Comparison of ENCODE assay signal across 11 cellular contexts in the genomic region with DNA sequence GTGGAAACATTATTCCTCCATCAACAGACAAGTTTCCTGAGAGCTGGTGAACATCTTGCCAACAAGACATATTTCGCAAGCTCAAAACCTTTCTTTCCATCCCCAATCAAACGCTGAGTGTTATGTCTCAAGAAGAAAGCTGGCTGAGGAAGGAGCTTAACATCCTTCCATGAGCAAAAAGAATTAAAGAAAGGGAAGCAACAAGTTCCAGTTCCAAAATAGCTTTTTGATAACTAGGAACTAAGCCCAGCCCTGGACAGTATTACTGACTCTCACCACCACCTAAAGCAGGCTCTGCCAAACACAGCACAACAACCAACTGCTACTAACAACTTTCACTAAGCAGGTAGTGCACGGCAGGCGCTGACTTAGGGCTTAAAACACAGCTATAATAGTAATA. TPM values are rescaled to one million over a fixed set of nuclear protein-coding genes. Genes with fewer than 3 reads are reported as not detected.
DNase-seq lines count a peak whose midpoint lies in the region; ATAC-seq and TF ChIP-seq lines count a peak whose summit lies in the region.
"Had no signal": no experiment of that assay in that cellular context is flagged by ENCODE, and none has a peak within 500 bp of the region (broad histone marks: within the 10 kb centered on the region; RNA-seq: fewer than 3 reads in every experiment).

No MANE protein-coding gene starts in this region.

- H3K4me3 ChIP-seq in ascending aorta: peak overlapping the region in 1 of 2 donors; percentile 35
- no peak overlapping the region for H3K4me3 ChIP-seq in liver (ENCODE audit: low read depth in 1 of 3, low read length in 3 of 3)
- H3K4me3 ChIP-seq in suprapubic skin: no peak overlapping the region
- H3K4me3 ChIP-seq in neuronal stem cell (ENCODE audit: low read length in 2 of 2): no peak overlapping the region

- no peak overlapping the region for H2AK5ac ChIP-seq in neuronal stem cell (ENCODE audit: low read depth, low read length)

- peak overlapping the region; percentile 84 to 91 for H3K27ac ChIP-seq in ascending aorta
- H3K27ac ChIP-seq in liver (ENCODE audit: low read depth in 1 of 2, low read length in 2 of 2): peak overlapping the region; percentile 16 to 84
- peak overlapping the region; percentile 89 for H3K27ac ChIP-seq in suprapubic skin
- no peak overlapping the region for H3K27ac ChIP-seq in neuronal stem cell (replicated peaks; ENCODE audit: low read length)

- CTCF ChIA-PET in GM10248 (lab: Yijun Ruan, JAX): interaction anchor here (0.7 to 1.0 kb wide), 3 partner anchors 12 to 19 kb away, joined by 3 to 4 read pairs (median 4); no protein-coding TSS in a partner anchor

- H2BK15ac ChIP-seq in neuronal stem cell (ENCODE audit: low read length): no peak overlapping the region

- TF ChIP-seq CTCF in ascending aorta (IDR thresholded peaks at IDR 0.05) (no peak), liver (IDR thresholded peaks at IDR 0.05; ENCODE audit: low read depth, low read length, missing input control) (no peak), suprapubic skin (IDR thresholded peaks at IDR 0.05) (no peak), GM10248 (IDR thresholded peaks at IDR 0.05; ENCODE audit: control extremely low read depth, extremely low read depth, low read depth, missing control alignments) (no peak)

- H3K4me2 ChIP-seq in neuronal stem cell (ENCODE audit: insufficient read depth, low read length, poor library complexity, severe bottlenecking): no peak overlapping the region

- no peak overlapping the region for H2AFZ ChIP-seq in neuronal stem cell (ENCODE audit: low read length)

- no peak overlapping the region for H3K18ac ChIP-seq in neuronal stem cell (ENCODE audit: low read length)

- intact Hi-C loops in ascending aorta (cut with DNase I): no loop called here

- 65% methylated on average over 4 of the region's 4 CpGs for WGBS in liver
- 16% methylated on average over 4 of the region's 4 CpGs for WGBS in suprapubic skin
- WGBS in neuronal stem cell (ENCODE audit: extremely low coverage in 2 of 2, insufficient read length in 2 of 2, insufficient replicate concordance in 1 of 2), 2 donors: no CpG with 5 or more reads among the region's 4 CpGs

- H3K4me1 ChIP-seq in ascending aorta (peaks cover 44 to 80% of the 10 kb centered on the region in 2 donors), liver (ENCODE audit: control insufficient read depth in 4 of 4, insufficient read depth in 4 of 4, low read length in 3 of 4) (peaks cover 11 to 64% (median 50%) of the 10 kb centered on the region in 4 donors), suprapubic skin (peaks cover 83% of the 10 kb centered on the region), neuronal stem cell (ENCODE audit: control insufficient read depth in 2 of 2, insufficient read depth in 1 of 2, low read depth in 1 of 2, low read length in 2 of 2) (peaks cover 0 to 9% of the 10 kb centered on the region in 2 donors)

- H2BK5ac ChIP-seq in neuronal stem cell (ENCODE audit: low read length): no peak overlapping the region

- H2BK12ac ChIP-seq in neuronal stem cell (ENCODE audit: low read length): no peak overlapping the region

- TF ChIP-seq EP300 in suprapubic skin (IDR thresholded peaks at IDR 0.05): no peak

- H3K79me1 ChIP-seq in neuronal stem cell (ENCODE audit: low read depth, low read length): peaks cover 10% of the 10 kb centered on the region

- H3K14ac ChIP-seq in neuronal stem cell (ENCODE audit: low read length): no peak overlapping the region

- no peak overlapping the region for H4K91ac ChIP-seq in neuronal stem cell (ENCODE audit: low read depth, low read length, poor library complexity)

- no peaks in the 10 kb centered on the region for H3K27me3 ChIP-seq in ascending aorta
- no peaks in the 10 kb centered on the region for H3K27me3 ChIP-seq in liver (ENCODE audit: control insufficient read depth in 4 of 4, insufficient read depth in 4 of 4, low read length in 3 of 4)
- no peaks in the 10 kb centered on the region for H3K27me3 ChIP-seq in suprapubic skin
- H3K27me3 ChIP-seq in neuronal stem cell (ENCODE audit: control insufficient read depth in 3 of 3, insufficient read depth in 3 of 3, low read depth in 1 of 3, low read length in 3 of 3): no peaks in the 10 kb centered on the region

- no peak for ATAC-seq in GM18867 (IDR thresholded peaks at IDR 0.05; ENCODE audit: unreplicated experiment)

- H3K4ac ChIP-seq in neuronal stem cell (ENCODE audit: low read length): no peak overlapping the region

- H2BK120ac ChIP-seq in neuronal stem cell (ENCODE audit: low read depth, low read length): no peak overlapping the region

- peak overlapping the region; percentile 26 to 37 for H3K9ac ChIP-seq in liver (ENCODE audit: low read depth in 1 of 2, low read length in 2 of 2)
- H3K9ac ChIP-seq in neuronal stem cell (ENCODE audit: low read depth, low read length, poor library complexity): no peak overlapping the region

- H3K9me3 ChIP-seq in ascending aorta (no peaks in the 10 kb centered on the region), liver (ENCODE audit: control insufficient read depth in 4 of 4, low read length in 3 of 4) (no peaks in the 10 kb centered on the region), suprapubic skin (no peaks in the 10 kb centered on the region), neuronal stem cell (replicated peaks in 1 of 2; ENCODE audit: control insufficient read depth in 2 of 2, insufficient read depth in 1 of 2, low read depth in 1 of 2, low read length in 2 of 2) (no peaks in the 10 kb centered on the region)

- DNase-seq in Kasumi-1 (lab: John Stamatoyannopoulos, UW): peak; percentile 44 to 66
- DNase-seq in ascending aorta (ENCODE audit: low spot score in 2 of 2): no peak
- DNase-seq in suprapubic skin (ENCODE audit: low spot score in 2 of 2): no peak
- no peak for DNase-seq in neuronal stem cell (ENCODE audit: low spot score)
- DNase-seq in GM10248 (ENCODE audit: extremely low spot score): no peak
- no peak for DNase-seq in retina
- DNase-seq: activated naive CD4-positive, alpha-beta T cell treated with Interleukin-2 at 50 U/mL for 16 hours; RPMI8226; stimulated activated naive CD8-positive, alpha-beta T cell treated with anti-CD3 and anti-CD28 coated beads, Interleukin-15, amount 100 ng/mL, for 72 hours had no signal

- H3K36me3 ChIP-seq in ascending aorta (no peaks in the 10 kb centered on the region), liver (ENCODE audit: control insufficient read depth in 4 of 4, insufficient read depth in 3 of 4, low read depth in 1 of 4, low read length in 3 of 4) (no peaks in the 10 kb centered on the region), suprapubic skin (no peaks in the 10 kb centered on the region), neuronal stem cell (replicated peaks in 1 of 2; ENCODE audit: control insufficient read depth in 2 of 2, insufficient read depth in 2 of 2, low read length in 2 of 2) (peaks cover 5 to 42% of the 10 kb centered on the region in 2 donors)

- no peak overlapping the region for H4K8ac ChIP-seq in neuronal stem cell (ENCODE audit: low read depth, low read length)

- TF ChIP-seq POLR2A in suprapubic skin (IDR thresholded peaks at IDR 0.05): no peak

- H3K23ac ChIP-seq in neuronal stem cell (ENCODE audit: low read depth, low read length, poor library complexity): no peak overlapping the region

- POLR2A ChIA-PET in GM10248 (lab: Yijun Ruan, JAX): no interaction called here

- peak in 1 of 2 donors; percentile 36 for TF ChIP-seq RAD21 in liver (IDR thresholded peaks at IDR 0.05)

TF ChIP-seq in liver, 16 proteins besides CTCF, POLR2A, EP300 and RAD21:
- TF ChIP-seq NR2F2 (IDR thresholded peaks at IDR 0.05): no peak
- TF ChIP-seq, protein P1, sequence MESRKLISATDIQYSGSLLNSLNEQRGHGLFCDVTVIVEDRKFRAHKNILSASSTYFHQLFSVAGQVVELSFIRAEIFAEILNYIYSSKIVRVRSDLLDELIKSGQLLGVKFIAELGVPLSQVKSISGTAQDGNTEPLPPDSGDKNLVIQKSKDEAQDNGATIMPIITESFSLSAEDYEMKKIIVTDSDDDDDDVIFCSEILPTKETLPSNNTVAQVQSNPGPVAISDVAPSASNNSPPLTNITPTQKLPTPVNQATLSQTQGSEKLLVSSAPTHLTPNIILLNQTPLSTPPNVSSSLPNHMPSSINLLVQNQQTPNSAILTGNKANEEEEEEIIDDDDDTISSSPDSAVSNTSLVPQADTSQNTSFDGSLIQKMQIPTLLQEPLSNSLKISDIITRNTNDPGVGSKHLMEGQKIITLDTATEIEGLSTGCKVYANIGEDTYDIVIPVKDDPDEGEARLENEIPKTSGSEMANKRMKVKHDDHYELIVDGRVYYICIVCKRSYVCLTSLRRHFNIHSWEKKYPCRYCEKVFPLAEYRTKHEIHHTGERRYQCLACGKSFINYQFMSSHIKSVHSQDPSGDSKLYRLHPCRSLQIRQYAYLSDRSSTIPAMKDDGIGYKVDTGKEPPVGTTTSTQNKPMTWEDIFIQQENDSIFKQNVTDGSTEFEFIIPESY (IDR thresholded peaks at IDR 0.05): no peak

RNA-seq across cellular contexts. Expression of a gene that starts 50.2 kb away (rescaled TPM):
- total RNA-seq in ascending aorta (102 TPM), liver (10 to 100 TPM; 38.3 to 43.2 TPM), suprapubic skin (100 to 1,000 TPM; 101 to 130 (median 126) TPM)
- polyA plus RNA-seq in liver: 10 to 100 TPM; 59.0 to 98.9 TPM
- 295 TPM for polyA plus RNA-seq in neuronal stem cell (2013, experiment 1 of 2)
- 299 TPM for polyA plus RNA-seq in neuronal stem cell (2013, experiment 2 of 2)

Comparison
In these comparisons a context has a peak if more than half of its experiments do, and no peak if none do; other contexts are left out.
1. DNase-seq: peak in Kasumi-1 (2 of 2); none in ascending aorta (0 of 2), suprapubic skin (0 of 2), neuronal stem cell (single experiment), GM10248 (single experiment) and retina (single experiment).